9 cellular contexts compared by ENCODE assay signal in genomic region chr2:46335404-46335965, GRCh38. TPM values are rescaled to one million over a fixed set of nuclear protein-coding genes. Genes with fewer than 3 reads are reported as not detected.
DNase-seq lines count a peak whose midpoint lies in the region; ATAC-seq and TF ChIP-seq lines count a peak whose summit lies in the region.
"Had no signal": no experiment of that assay in that cellular context is flagged by ENCODE, and none has a peak within 500 bp of the region (broad histone marks: within the 10 kb centered on the region; RNA-seq: fewer than 3 reads in every experiment).

No MANE protein-coding gene starts in this region.

- H3K4me1 ChIP-seq in ACC112 (ENCODE audit: control insufficient read depth, insufficient read depth, low read length, unreplicated experiment) (peaks cover 82% of the 10 kb centered on the region), PC-9 (replicated peaks; ENCODE audit: insufficient read depth) (peaks cover 40% of the 10 kb centered on the region)

- BruUV-seq in PC-9 (replicated peaks; lab: Mats Ljungman, UMichigan): no TSS peak

- H2AFZ ChIP-seq in ACC112 (ENCODE audit: low read length, unreplicated experiment) (no peak overlapping the region), PC-9 (no peak overlapping the region)

- H3K4me3 ChIP-seq in ACC112 (ENCODE audit: low read depth, low read length) (peak overlapping the region; percentile 64), PC-9 (no peak overlapping the region)

- CTCF ChIA-PET in PC-9 (lab: Charles Lee): no interaction called here

- intact Hi-C loops in PC-9 (cut with micrococcal nuclease; ENCODE audit: unreplicated experiment): no loop called here

- H3K4me2 ChIP-seq in PC-9: peak overlapping the region; percentile 51

- H3K9me2 ChIP-seq in PC-9 (ENCODE audit: insufficient read depth): no peaks in the 10 kb centered on the region

- peaks cover 79% of the 10 kb centered on the region for H3K79me2 ChIP-seq in ACC112 (ENCODE audit: control insufficient read depth, insufficient read depth, low read length, unreplicated experiment)
- peaks cover 100% of the 10 kb centered on the region for H3K79me2 ChIP-seq in PC-9 (ENCODE audit: low read depth)

- H3K27me3 ChIP-seq in ACC112 (ENCODE audit: insufficient read depth, low read length) (no peaks in the 10 kb centered on the region), PC-9 (ENCODE audit: insufficient read depth, low read depth) (no peaks in the 10 kb centered on the region)

- H3K36me3 ChIP-seq in ACC112 (ENCODE audit: insufficient read depth, low read length): no peaks in the 10 kb centered on the region
- no peaks in the 10 kb centered on the region; the same call in 1 of the 2 replicates for H3K36me3 ChIP-seq in PC-9 (ENCODE audit: low read depth)

- DNase-seq in PC-9: no peak
- DNase-seq in fibroblast of gingiva (ENCODE audit: low read depth): peak; percentile 61
- DNase-seq in myocyte (ENCODE audit: low read depth): peak; percentile 79
- DNase-seq in activated T-cell treated with anti-CD3 and anti-CD28 coated beads, Interleukin-2, amount 50 U/mL, for 48 hours: no peak
- DNase-seq in LoVo (ENCODE audit: low spot score): no peak
- no peak for DNase-seq in stimulated activated naive CD4-positive, alpha-beta T cell treated with Interleukin-2 at 50 U/mL for 16 hours (lab: John Stamatoyannopoulos, UW)
- DNase-seq: activated T-cell treated with anti-CD3 and anti-CD28 coated beads, Interleukin-2, amount 50 U/mL, for 4 hours had no signal

- H3F3A ChIP-seq in PC-9 (ENCODE audit: insufficient read depth, low read depth): peaks cover 28% of the 10 kb centered on the region; the same call in 1 of the 2 replicates

- no peak for ATAC-seq in GM21526 (IDR thresholded peaks at IDR 0.05; ENCODE audit: low FRiP score, unreplicated experiment)
- ATAC-seq: activated T-cell treated with anti-CD3 and anti-CD28 coated beads, Interleukin-2, amount 50 U/mL, for 4 hours had no signal

- peaks cover 76% of the 10 kb centered on the region for H4K20me1 ChIP-seq in PC-9 (ENCODE audit: insufficient read depth)

- H3K9me3 ChIP-seq in PC-9 (ENCODE audit: insufficient read depth, low read depth): no peaks in the 10 kb centered on the region

- POLR2A ChIA-PET in PC-9 (lab: Charles Lee; ENCODE audit: unreplicated experiment): no interaction called here

- H3K27ac ChIP-seq in ACC112 (ENCODE audit: low read depth, low read length) (peak overlapping the region; percentile 98), PC-9 (no peak overlapping the region)

- no peak for TF ChIP-seq CTCF in PC-9 (conservative IDR thresholded peaks at IDR 0.05)

RNA-seq across cellular contexts. Expression of gene EPAS1, which starts 38.3 kb away (rescaled TPM):
- 127 and 163 TPM in 2 replicates for total RNA-seq in PC-9 (2021)
- 48.5 and 49.8 TPM in 2 replicates for total RNA-seq in myocyte
- polyA plus RNA-seq in myocyte (2012): 58.8 TPM

Comparison
In these comparisons a context has a peak if more than half of its experiments do, and no peak if none do; other contexts are left out.
1. DNase-seq: peak in fibroblast of gingiva (single experiment) and myocyte (single experiment); none in PC-9 (0 of 2), activated T-cell treated with anti-CD3 and anti-CD28 coated beads, Interleukin-2, amount 50 U/mL, for 48 hours (0 of 2), LoVo (single experiment) and stimulated activated naive CD4-positive, alpha-beta T cell treated with Interleukin-2 at 50 U/mL for 16 hours (single experiment).